Comparison of ENCODE assay signal across 29 cellular contexts in the genomic region with DNA sequence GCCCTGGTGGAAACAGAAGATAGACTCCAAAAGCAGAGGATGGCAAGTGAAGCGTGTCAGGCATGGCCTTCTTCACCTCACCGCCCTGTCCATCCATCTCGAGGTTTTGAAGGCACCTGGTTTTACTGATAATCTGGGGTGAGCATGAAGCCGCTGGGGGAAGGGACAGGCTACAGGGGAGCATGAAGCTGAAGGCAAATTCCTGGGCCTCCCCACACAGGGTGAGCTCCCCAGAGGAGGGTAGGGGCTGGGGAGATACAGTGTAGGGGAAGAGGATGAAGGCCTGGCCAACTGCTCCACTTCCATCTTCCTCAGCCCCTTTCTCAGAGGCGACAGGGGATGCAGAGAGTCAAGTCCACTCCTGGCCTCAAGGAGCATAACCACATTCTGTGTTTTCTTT.
"Had no signal": no experiment of that assay in that cellular context is flagged by ENCODE, and none has a peak within 500 bp of the region (broad histone marks: within the 10 kb centered on the region; RNA-seq: fewer than 3 reads in every experiment).

No MANE protein-coding gene starts in this region.

- H3K4me3 Mint-ChIP-seq: activated CD4-positive, alpha-beta memory T cell treated with anti-CD3 and anti-CD28 coated beads, Interleukin-2, amount 10 ng/mL, durations not matched to agents 7 days and 5 days; activated CD4-positive, alpha-beta T cell treated with anti-CD3 and anti-CD28 coated beads for 36 hours; activated CD4-positive, alpha-beta T cell treated with anti-CD3 and anti-CD28 coated beads, Interleukin-2, amount 10 ng/mL, durations not matched to agents 7 days and 5 days; activated naive CD8-positive, alpha-beta T cell; activated T-cell treated with anti-CD3 and anti-CD28 coated beads, Interleukin-2, amount 50 U/mL, for 4 hours; activated T-helper 17 cell treated with anti-CD3 and anti-CD28 coated beads, Interleukin-2, amount 50 U/mL, for 72 hours; T-cell; T-helper 1 cell treated with Interleukin-12 subunit alpha and Interleukin-12 subunit beta and Interleukin-4 antibody, amounts not matched to agents 30 μg/mL and 1 μg/mL, for 36 hours had no signal

- H3K27ac Mint-ChIP-seq: activated CD4-positive, alpha-beta memory T cell treated with anti-CD3 and anti-CD28 coated beads, Interleukin-2, amount 10 ng/mL, durations not matched to agents 7 days and 5 days; activated CD4-positive, alpha-beta T cell treated with anti-CD3 and anti-CD28 coated beads for 36 hours; activated CD4-positive, alpha-beta T cell treated with anti-CD3 and anti-CD28 coated beads, Interleukin-2, amount 10 ng/mL, durations not matched to agents 7 days and 5 days; activated naive CD8-positive, alpha-beta T cell; activated T-helper 17 cell treated with anti-CD3 and anti-CD28 coated beads, Interleukin-2, amount 50 U/mL, for 72 hours; T-cell; T-helper 1 cell treated with Interleukin-12 subunit alpha and Interleukin-12 subunit beta and Interleukin-4 antibody, amounts not matched to agents 30 μg/mL and 1 μg/mL, for 36 hours had no signal

- H3K36me3 Mint-ChIP-seq: activated naive CD8-positive, alpha-beta T cell; T-cell had no signal

- H3K4me1 ChIP-seq: foreskin keratinocyte had no signal

- H3K9me3 Mint-ChIP-seq: activated CD4-positive, alpha-beta memory T cell treated with anti-CD3 and anti-CD28 coated beads, Interleukin-2, amount 10 ng/mL, durations not matched to agents 7 days and 5 days; activated CD4-positive, alpha-beta T cell treated with anti-CD3 and anti-CD28 coated beads, Interleukin-2, amount 10 ng/mL, durations not matched to agents 7 days and 5 days; activated T-cell treated with anti-CD3 and anti-CD28 coated beads, Interleukin-2, amount 50 U/mL, for 4 hours; activated T-helper 17 cell treated with anti-CD3 and anti-CD28 coated beads, Interleukin-2, amount 50 U/mL, for 72 hours; T-cell; T-helper 1 cell treated with Interleukin-12 subunit alpha and Interleukin-12 subunit beta and Interleukin-4 antibody, amounts not matched to agents 30 μg/mL and 1 μg/mL, for 36 hours had no signal

- H3K4me1 Mint-ChIP-seq: activated CD4-positive, alpha-beta T cell treated with anti-CD3 and anti-CD28 coated beads for 36 hours; activated T-helper 17 cell treated with anti-CD3 and anti-CD28 coated beads, Interleukin-2, amount 50 U/mL, for 72 hours had no signal

- H3K27me3 ChIP-seq: cardiac muscle cell, colonic mucosa, gastrocnemius medialis, heart left ventricle had no signal

- ATAC-seq: activated CD4-positive, alpha-beta T cell treated with anti-CD3 and anti-CD28 coated beads for 36 hours; activated T-cell treated with anti-CD3 and anti-CD28 coated beads, Interleukin-2, amount 50 U/mL, for 4 hours; activated T-helper 17 cell treated with anti-CD3 and anti-CD28 coated beads, Interleukin-2, amount 50 U/mL, for 72 hours; esophagus mucosa; foreskin keratinocyte; gastrocnemius medialis; heart left ventricle; T-cell had no signal

- H3K27ac ChIP-seq: cardiac muscle cell, colonic mucosa, foreskin keratinocyte, gastrocnemius medialis, heart left ventricle had no signal

- DNase-seq: activated CD4-positive, alpha-beta memory T cell treated with anti-CD3 and anti-CD28 coated beads, Interleukin-2, amount 10 ng/mL, durations not matched to agents 7 days and 5 days; activated CD4-positive, alpha-beta T cell treated with anti-CD3 and anti-CD28 coated beads for 36 hours; activated CD4-positive, alpha-beta T cell treated with anti-CD3 and anti-CD28 coated beads, Interleukin-2, amount 10 ng/mL, durations not matched to agents 7 days and 5 days; activated CD4-positive, alpha-beta T cell treated with anti-CD3 and anti-CD28 coated beads, Interleukin-2, amount 50 U/mL, for 4 hours; activated CD4-positive, CD25-positive, alpha-beta regulatory T cell; activated CD4-positive, CD25-positive, alpha-beta regulatory T cell treated with anti-CD3 and anti-CD28 coated beads, Interleukin-2, amount 50 U/mL, for 72 hours; activated effector memory CD4-positive, alpha-beta T cell treated with Interleukin-2 at 50 U/mL for 16 hours; activated gamma-delta T cell treated with Interleukin-2 at 50 U/mL for 16 hours; activated naive CD4-positive, alpha-beta T cell treated with anti-CD3 and anti-CD28 coated beads, Interleukin-2, amount 50 U/mL, for 16 hours; activated naive CD4-positive, alpha-beta T cell treated with Interleukin-2 at 50 U/mL for 16 hours; activated T-cell treated with anti-CD3 and anti-CD28 coated beads, Interleukin-2, amount 50 U/mL, for 4 hours; amniotic stem cell; anterior cingulate cortex; central memory CD4-positive, alpha-beta T cell; cerebellar nuclear complex; effector CD8-positive, alpha-beta T cell; foreskin keratinocyte; glutamatergic neuron; heart left ventricle; SW 1271; T-cell; T-helper 9 cell had no signal

- H3K9me3 ChIP-seq: colonic mucosa, gastrocnemius medialis, heart left ventricle had no signal

- H3K36me3 ChIP-seq: cardiac muscle cell, colonic mucosa, gastrocnemius medialis, heart left ventricle had no signal

- H3K4me3 ChIP-seq: cardiac muscle cell, colonic mucosa, gastrocnemius medialis, heart left ventricle had no signal
